ENCODE assay signal across 8 cellular contexts in genomic region chr2:74457549-74458131, GRCh38. TPM values are rescaled to one million over a fixed set of nuclear protein-coding genes. Genes with fewer than 3 reads are reported as not detected.
DNase-seq lines count a peak whose midpoint lies in the region; ATAC-seq, FAIRE-seq and TF ChIP-seq lines count a peak whose summit lies in the region.

No MANE protein-coding gene starts in this region.

- CTCF ChIA-PET in endothelial cell of umbilical vein (lab: Charles Lee): interaction anchor here (1.2 to 2.3 kb wide), 5 partner anchors 11 to 75 kb away, joined by 3 to 7 read pairs (median 4); partner anchors contain the start of gene LBX2

- ATAC-seq in HG02970 (IDR thresholded peaks at IDR 0.05; ENCODE audit: low FRiP score, unreplicated experiment) (peak; percentile 35), natural killer cell (peak; percentile 37 to 62 (median 51))

- TF ChIP-seq CTCF in endothelial cell of umbilical vein (IDR thresholded peaks at IDR 0.05; ENCODE audit: extremely low read depth in 1 of 2, insufficient read depth in 1 of 2, low read depth in 1 of 2, low read length in 2 of 2): no peak
- TF ChIP-seq CTCF in natural killer cell (IDR thresholded peaks at IDR 0.05): no peak

- peak overlapping the region; percentile 58 for H3K9ac ChIP-seq in endothelial cell of umbilical vein (replicated peaks; ENCODE audit: extremely low read depth, insufficient read depth, low read length)

- intact Hi-C loops in endothelial cell of umbilical vein (cut with micrococcal nuclease) (loop anchor here (1.0 kb wide), 2 partner anchors 25 to 72 kb away; partner anchors contain the start of genes AUP1, CCDC142 and HTRA2), natural killer cell (cut with micrococcal nuclease) (loop anchor here (1.0 to 10.0 kb wide), 6 partner anchors 15 to 1223 kb away; partner anchors contain the start of genes C2orf81, CCT7, MRPL53 and PCGF1)

- DNase-seq in DMS79 (lab: John Stamatoyannopoulos, UW): peak; percentile 58
- DNase-seq in DMS79 treated with DMSO at 0.1 percent for 48 hours (lab: John Stamatoyannopoulos, UW): no peak
- DNase-seq in NCI-H345 treated with DMSO at 0.1 percent for 48 hours (lab: John Stamatoyannopoulos, UW; ENCODE audit: unreplicated experiment): peak; percentile 59
- DNase-seq in activated CD8-positive, alpha-beta memory T cell treated with anti-CD3 and anti-CD28 coated beads, Interleukin-2, amount 50 U/mL, for 1 hour (ENCODE audit: extremely low read depth): peak; percentile 50
- DNase-seq in endothelial cell of umbilical vein (ENCODE audit: low read depth, low spot score): no peak
- peak; percentile 81 for DNase-seq in natural killer cell

- H3K4me1 ChIP-seq in endothelial cell of umbilical vein (ENCODE audit: control insufficient read depth, extremely low read depth, insufficient read depth, low read length): peaks cover 22% of the 10 kb centered on the region

- BruUV-seq in endothelial cell of umbilical vein (replicated peaks; lab: Mats Ljungman, UMichigan): no TSS peak

- no peaks in the 10 kb centered on the region for H3K9me1 ChIP-seq in endothelial cell of umbilical vein (replicated peaks; ENCODE audit: control insufficient read depth, extremely low read depth, insufficient read depth, low read length)

- H3K9me3 ChIP-seq in endothelial cell of umbilical vein (replicated peaks; ENCODE audit: control insufficient read depth, insufficient read depth, low read length): no peaks in the 10 kb centered on the region

- peaks cover 2% of the 10 kb centered on the region for H3K79me2 ChIP-seq in endothelial cell of umbilical vein (ENCODE audit: control insufficient read depth, insufficient read depth, low read length)

- peak overlapping the region; percentile 59 to 78 (median 77) for H3K4me3 ChIP-seq in endothelial cell of umbilical vein (replicated peaks in 1 of 3; ENCODE audit: insufficient read depth in 1 of 3, low read depth in 1 of 3, low read length in 3 of 3)

- H3K4me1 Mint-ChIP-seq in natural killer cell: peaks cover 63 to 80% of the 10 kb centered on the region in 2 donors
- H3K4me1 Mint-ChIP-seq in stimulated activated naive CD8-positive, alpha-beta T cell treated with anti-CD3 and anti-CD28 coated beads, Interleukin-15, Interleukin-2, amounts not matched to agents 100 ng/mL and 50 ng/mL, for 24 hours (ENCODE audit: low read depth): peaks cover 63% of the 10 kb centered on the region

- peaks cover 0 to 4% of the 10 kb centered on the region in 2 experiments for H3K27me3 ChIP-seq in endothelial cell of umbilical vein (ENCODE audit: control insufficient read depth in 2 of 2, insufficient read depth in 2 of 2, low read length in 2 of 2)

- no peaks in the 10 kb centered on the region for H3K27me3 Mint-ChIP-seq in natural killer cell (ENCODE audit: low read depth in 2 of 2)
- no peaks in the 10 kb centered on the region for H3K27me3 Mint-ChIP-seq in stimulated activated naive CD8-positive, alpha-beta T cell treated with anti-CD3 and anti-CD28 coated beads, Interleukin-15, Interleukin-2, amounts not matched to agents 100 ng/mL and 50 ng/mL, for 24 hours

- TF ChIP-seq POLR2A in endothelial cell of umbilical vein (IDR thresholded peaks at IDR 0.05; ENCODE audit: low read depth, low read length): no peak

- H3K4me3 Mint-ChIP-seq in natural killer cell: peak overlapping the region; percentile 98
- peak overlapping the region; percentile 96 for H3K4me3 Mint-ChIP-seq in stimulated activated naive CD8-positive, alpha-beta T cell treated with anti-CD3 and anti-CD28 coated beads, Interleukin-15, Interleukin-2, amounts not matched to agents 100 ng/mL and 50 ng/mL, for 24 hours

- H3K36me3 Mint-ChIP-seq in natural killer cell: no peaks in the 10 kb centered on the region
- peaks cover 22% of the 10 kb centered on the region for H3K36me3 Mint-ChIP-seq in stimulated activated naive CD8-positive, alpha-beta T cell treated with anti-CD3 and anti-CD28 coated beads, Interleukin-15, Interleukin-2, amounts not matched to agents 100 ng/mL and 50 ng/mL, for 24 hours (ENCODE audit: low read depth)

- peak overlapping the region; percentile 77 for H2AFZ ChIP-seq in endothelial cell of umbilical vein (ENCODE audit: low read depth, low read length)

- H3K36me3 ChIP-seq in endothelial cell of umbilical vein (ENCODE audit: control insufficient read depth in 2 of 2, extremely low read depth in 1 of 2, insufficient read depth in 2 of 2, low read length in 2 of 2): peaks cover 0 to 8% of the 10 kb centered on the region in 2 experiments

- POLR2A ChIA-PET in endothelial cell of umbilical vein (lab: Charles Lee): interaction anchor here (0.6 to 1.3 kb wide), 5 partner anchors 18 to 73 kb away, joined by 3 to 5 read pairs (median 4); partner anchors contain the start of gene HTRA2

- FAIRE-seq in endothelial cell of umbilical vein (lab: Jason Lieb, UNC): no peak

- dilution Hi-C loops in endothelial cell of umbilical vein (cut with MboI; ENCODE audit: extremely low pct_ligation_motif_present, low sequenced_read_pairs): no loop called here

- peak overlapping the region; percentile 51 for H3K27ac ChIP-seq in endothelial cell of umbilical vein (ENCODE audit: insufficient read depth, low read depth, low read length)

- H4K20me1 ChIP-seq in endothelial cell of umbilical vein (replicated peaks; ENCODE audit: control insufficient read depth, extremely low read depth, insufficient read depth, low read length): no peaks in the 10 kb centered on the region

- peak overlapping the region; percentile 83 for H3K4me2 ChIP-seq in endothelial cell of umbilical vein (ENCODE audit: insufficient read depth, low read length)

- no peaks in the 10 kb centered on the region for H3K9me3 Mint-ChIP-seq in natural killer cell
- no peaks in the 10 kb centered on the region for H3K9me3 Mint-ChIP-seq in stimulated activated naive CD8-positive, alpha-beta T cell treated with anti-CD3 and anti-CD28 coated beads, Interleukin-15, Interleukin-2, amounts not matched to agents 100 ng/mL and 50 ng/mL, for 24 hours

- H3K27ac Mint-ChIP-seq in natural killer cell: peak overlapping the region; percentile 98 to 99
- H3K27ac Mint-ChIP-seq in stimulated activated naive CD8-positive, alpha-beta T cell treated with anti-CD3 and anti-CD28 coated beads, Interleukin-15, Interleukin-2, amounts not matched to agents 100 ng/mL and 50 ng/mL, for 24 hours: peak overlapping the region; percentile 98

TF ChIP-seq in endothelial cell of umbilical vein, 7 proteins besides CTCF, POLR2A, EP300 and RAD21 (continues in another document):
- TF ChIP-seq MYC (IDR thresholded peaks at IDR 0.05; ENCODE audit: low read depth, low read length): no peak

RNA-seq across cellular contexts. Expression of gene WBP1, which starts 0.6 kb away (rescaled TPM):
- total RNA-seq in endothelial cell of umbilical vein (44.5 and 50.5 TPM in 2 replicates), natural killer cell (10 to 100 TPM; 65.1 to 68.3 (median 65.4) TPM)
- 209 and 241 TPM in 2 replicates for polyA plus RNA-seq in endothelial cell of umbilical vein
- polyA plus RNA-seq in endothelial cell of umbilical vein (2011; cell fraction: cytosol; rRNA removed): 78.7 and 98.5 TPM in 2 replicates
- 387 and 441 TPM in 2 replicates for polyA plus RNA-seq in endothelial cell of umbilical vein (2011; cell fraction: nucleus; rRNA removed)
- polyA plus RNA-seq in endothelial cell of umbilical vein (2012): 46.1 and 63.9 TPM in 2 replicates
- polyA minus RNA-seq in endothelial cell of umbilical vein: 61.2 and 74.1 TPM in 2 replicates
- 6.1 TPM for polyA minus RNA-seq in endothelial cell of umbilical vein (2011; cell fraction: cytosol; rRNA and poly(A)+ RNA removed)
- 35.9 and 40.9 TPM in 2 replicates for polyA minus RNA-seq in endothelial cell of umbilical vein (2011; cell fraction: nucleus; rRNA and poly(A)+ RNA removed)

RNA-seq across cellular contexts. Expression of gene INO80B, which starts 2.8 kb away (rescaled TPM):
- 24.2 and 28.1 TPM in 2 replicates for total RNA-seq in endothelial cell of umbilical vein
- 14.1 and 15.1 TPM in 2 replicates for polyA plus RNA-seq in endothelial cell of umbilical vein
- 11.3 and 12.3 TPM in 2 replicates for polyA plus RNA-seq in endothelial cell of umbilical vein (2011; cell fraction: cytosol; rRNA removed)
- polyA plus RNA-seq in endothelial cell of umbilical vein (2011; cell fraction: nucleus; rRNA removed): 81.4 and 115 TPM in 2 replicates
- 22.6 and 30.5 TPM in 2 replicates for polyA plus RNA-seq in endothelial cell of umbilical vein (2012)
- 4.9 and 9.0 TPM in 2 replicates for polyA minus RNA-seq in endothelial cell of umbilical vein
- polyA minus RNA-seq in endothelial cell of umbilical vein (2011; cell fraction: cytosol; rRNA and poly(A)+ RNA removed): 4.9 TPM
- polyA minus RNA-seq in endothelial cell of umbilical vein (2011; cell fraction: nucleus; rRNA and poly(A)+ RNA removed): 9.3 and 15.2 TPM in 2 replicates
- total RNA-seq in natural killer cell: 10 to 100 TPM; 34.0 to 48.0 (median 37.7) TPM

RNA-seq across cellular contexts. Expression of gene MOGS, which starts 7.5 kb away (rescaled TPM):
- total RNA-seq in endothelial cell of umbilical vein: 78.3 and 79.9 TPM in 2 replicates
- polyA plus RNA-seq in endothelial cell of umbilical vein: 75.9 and 88.0 TPM in 2 replicates
- polyA plus RNA-seq in endothelial cell of umbilical vein (2011; cell fraction: cytosol; rRNA removed): 55.2 and 66.1 TPM in 2 replicates
- polyA plus RNA-seq in endothelial cell of umbilical vein (2011; cell fraction: nucleus; rRNA removed): 126 and 135 TPM in 2 replicates
- 56.8 and 64.6 TPM in 2 replicates for polyA plus RNA-seq in endothelial cell of umbilical vein (2012)
- 75.0 and 84.3 TPM in 2 replicates for polyA minus RNA-seq in endothelial cell of umbilical vein
- 36.4 TPM for polyA minus RNA-seq in endothelial cell of umbilical vein (2011; cell fraction: cytosol; rRNA and poly(A)+ RNA removed)
- 28.1 and 29.0 TPM in 2 replicates for polyA minus RNA-seq in endothelial cell of umbilical vein (2011; cell fraction: nucleus; rRNA and poly(A)+ RNA removed)
- total RNA-seq in natural killer cell: 10 to 100 TPM; 87.0 to 93.4 (median 91.5) TPM

RNA-seq across cellular contexts. Expression of gene MRPL53, which starts 14.8 kb away (rescaled TPM):
- 69.7 and 70.4 TPM in 2 replicates for total RNA-seq in endothelial cell of umbilical vein
- 68.7 and 107 TPM in 2 replicates for polyA plus RNA-seq in endothelial cell of umbilical vein
- 43.8 and 71.4 TPM in 2 replicates for polyA plus RNA-seq in endothelial cell of umbilical vein (2011; cell fraction: cytosol; rRNA removed)
- polyA plus RNA-seq in endothelial cell of umbilical vein (2011; cell fraction: nucleus; rRNA removed): 36.0 and 44.2 TPM in 2 replicates
- polyA plus RNA-seq in endothelial cell of umbilical vein (2012): 45.7 and 85.9 TPM in 2 replicates
- polyA minus RNA-seq in endothelial cell of umbilical vein: 19.4 and 34.0 TPM in 2 replicates
- 32.4 TPM for polyA minus RNA-seq in endothelial cell of umbilical vein (2011; cell fraction: cytosol; rRNA and poly(A)+ RNA removed)
- 13.2 and 20.1 TPM in 2 replicates for polyA minus RNA-seq in endothelial cell of umbilical vein (2011; cell fraction: nucleus; rRNA and poly(A)+ RNA removed)
- total RNA-seq in natural killer cell: 10 to 100 TPM; 42.4 to 49.7 (median 42.4) TPM

RNA-seq across cellular contexts. Expression of gene RTKN, which starts 15.9 kb away (rescaled TPM):
- total RNA-seq in endothelial cell of umbilical vein: 19.8 and 20.0 TPM in 2 replicates
- 20.7 and 27.5 TPM in 2 replicates for polyA plus RNA-seq in endothelial cell of umbilical vein
- 11.3 and 13.3 TPM in 2 replicates for polyA plus RNA-seq in endothelial cell of umbilical vein (2011; cell fraction: cytosol; rRNA removed)
- polyA plus RNA-seq in endothelial cell of umbilical vein (2011; cell fraction: nucleus; rRNA removed): 51.6 and 64.1 TPM in 2 replicates
- polyA plus RNA-seq in endothelial cell of umbilical vein (2012): 7.1 and 11.5 TPM in 2 replicates
- 28.3 and 29.1 TPM in 2 replicates for polyA minus RNA-seq in endothelial cell of umbilical vein
- 4.0 TPM for polyA minus RNA-seq in endothelial cell of umbilical vein (2011; cell fraction: cytosol; rRNA and poly(A)+ RNA removed)
- 14.6 and 21.6 TPM in 2 replicates for polyA minus RNA-seq in endothelial cell of umbilical vein (2011; cell fraction: nucleus; rRNA and poly(A)+ RNA removed)
- 10 to 100 TPM; 11.0 to 26.5 (median 15.1) TPM for total RNA-seq in natural killer cell

Comparison
In these comparisons a context has a peak if more than half of its experiments do, and no peak if none do; other contexts are left out.
1. DNase-seq: peak in DMS79 (single experiment), NCI-H345 treated with DMSO at 0.1 percent for 48 hours (single experiment), activated CD8-positive, alpha-beta memory T cell treated with anti-CD3 and anti-CD28 coated beads, Interleukin-2, amount 50 U/mL, for 1 hour (single experiment) and natural killer cell (single experiment); none in DMS79 treated with DMSO at 0.1 percent for 48 hours (single experiment) and endothelial cell of umbilical vein (single experiment).